ENCODE assay signal across 20 cellular contexts in the genomic region with DNA sequence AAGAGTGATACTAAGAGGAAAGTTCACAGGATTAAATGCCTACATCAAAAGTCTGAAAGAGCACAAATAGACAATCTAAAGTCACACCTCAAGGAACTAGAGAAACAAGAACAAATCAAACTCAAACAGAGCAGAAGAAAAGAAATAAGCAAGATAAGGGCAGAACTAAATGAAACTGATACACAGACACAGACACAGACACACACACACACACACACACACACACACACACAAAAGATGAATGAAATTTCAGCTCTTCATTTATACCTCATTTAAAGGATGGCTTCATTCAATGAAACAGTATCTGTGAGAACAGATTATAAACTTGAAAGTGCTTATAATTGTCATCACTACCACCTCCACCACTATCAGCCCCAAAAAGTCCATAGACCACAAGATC.
DNase-seq lines count a peak whose midpoint lies in the region; ATAC-seq and TF ChIP-seq lines count a peak whose summit lies in the region.
"Had no signal": no experiment of that assay in that cellular context is flagged by ENCODE, and none has a peak within 500 bp of the region (broad histone marks: within the 10 kb centered on the region; RNA-seq: fewer than 3 reads in every experiment).

No MANE protein-coding gene starts in this region.

- H3K9me3 ChIP-seq in testis (no peaks in the 10 kb centered on the region), colonic mucosa (no peaks in the 10 kb centered on the region)
- H3K9me3 ChIP-seq: thoracic aorta had no signal

- H3K27me3 ChIP-seq in testis (no peaks in the 10 kb centered on the region), colonic mucosa (no peaks in the 10 kb centered on the region)

- no peak overlapping the region for H3K4me3 ChIP-seq in fibroblast of pulmonary artery (replicated peaks; ENCODE audit: low read depth, low read length)
- H3K4me3 ChIP-seq in testis: no peak overlapping the region
- H3K4me3 ChIP-seq in colonic mucosa: no peak overlapping the region
- H3K4me3 ChIP-seq: PC-9, thoracic aorta had no signal

- DNase-seq in fibroblast of pulmonary artery (ENCODE audit: low read depth) (peak; percentile 2), testis (no peak), colonic mucosa (no peak), NCI-H345 treated with DMSO at 0.1 percent for 48 hours (lab: John Stamatoyannopoulos, UW; ENCODE audit: unreplicated experiment) (no peak)
- DNase-seq: activated CD4-positive, alpha-beta T cell treated with anti-CD3 and anti-CD28 coated beads, Interleukin-2, amount 50 U/mL, for 48 hours; activated naive CD4-positive, alpha-beta T cell treated with Interleukin-2 at 50 U/mL for 16 hours; amygdala; central memory CD4-positive, alpha-beta T cell; DMS 273 treated with DMSO at 0.1 percent for 48 hours; glutamatergic neuron; NCI-H1417 treated with DMSO at 0.1 percent for 48 hours; NCI-H774; retina had no signal

- H3K4me1 ChIP-seq in testis (no peaks in the 10 kb centered on the region), colonic mucosa (no peaks in the 10 kb centered on the region)

- H3K9ac ChIP-seq in colonic mucosa (ENCODE audit: low read depth in 2 of 2, low read length in 2 of 2): no peak overlapping the region

- ATAC-seq in GM18498 (IDR thresholded peaks at IDR 0.05; ENCODE audit: unreplicated experiment): peak; percentile 25
- ATAC-seq in GM21515 (IDR thresholded peaks at IDR 0.05; ENCODE audit: unreplicated experiment): peak; percentile 24
- ATAC-seq in HG03378 (IDR thresholded peaks at IDR 0.05; ENCODE audit: unreplicated experiment): peak; percentile 5
- no peak for ATAC-seq in GM21390 (IDR thresholded peaks at IDR 0.05; ENCODE audit: unreplicated experiment)

- TF ChIP-seq CTCF in fibroblast of pulmonary artery (IDR thresholded peaks at IDR 0.05; ENCODE audit: low read length, missing control alignments) (no peak), testis (IDR thresholded peaks at IDR 0.05) (no peak), colonic mucosa (IDR thresholded peaks at IDR 0.05) (no peak)

- intact Hi-C loops in testis (cut with DNase I; ENCODE audit: low total_unique reads): no loop called here
- intact Hi-C loops in colonic mucosa (cut with DNase I): no loop called here

- H3K36me3 ChIP-seq in testis (ENCODE audit: low read depth, missing control alignments): no peaks in the 10 kb centered on the region
- H3K36me3 ChIP-seq in colonic mucosa: no peaks in the 10 kb centered on the region
- H3K36me3 ChIP-seq: thoracic aorta had no signal

- no peak overlapping the region for H3K27ac ChIP-seq in testis
- no peak overlapping the region for H3K27ac ChIP-seq in colonic mucosa
- H3K27ac ChIP-seq: PC-9, thoracic aorta, VCaP had no signal

- TF ChIP-seq POLR2A in testis (IDR thresholded peaks at IDR 0.05): no peak
